16 cellular contexts compared by ENCODE assay signal in genomic region chr15:70083423-70083822, GRCh38. TPM values are rescaled to one million over a fixed set of nuclear protein-coding genes. Genes with fewer than 3 reads are reported as not detected.
DNase-seq lines count a peak whose midpoint lies in the region; ATAC-seq and TF ChIP-seq lines count a peak whose summit lies in the region.
"Had no signal": no experiment of that assay in that cellular context is flagged by ENCODE, and none has a peak within 500 bp of the region (broad histone marks: within the 10 kb centered on the region; RNA-seq: fewer than 3 reads in every experiment).

No MANE protein-coding gene starts in this region.

- POLR2A ChIA-PET in activated CD4-positive, alpha-beta T cell treated with anti-CD3 and anti-CD28 coated beads, Interleukin-2, amount 10 ng/mL, durations not matched to agents 7 days and 5 days (lab: Charles Lee), result no interaction called here
- POLR2A ChIA-PET in HEK293T (lab: Yijun Ruan, JAX), result interaction anchor here (0.8 to 1.1 kb wide), 2 partner anchors 15 to 16 kb away, joined by 3 read pairs; partner anchors contain the start of gene TLE3

- H3K9me3 ChIP-seq in HUES64 (ENCODE audit: insufficient read depth, low read depth, low read length), result no peaks in the 10 kb centered on the region
- H3K9me3 ChIP-seq: left ventricle myocardium inferior, vagina had no signal

- H3K4me1 ChIP-seq in HUES64 (ENCODE audit: insufficient read depth, low read length), result peaks cover 64% of the 10 kb centered on the region

- H3K4me3 ChIP-seq in HUES64 (ENCODE audit: low read length), result peak overlapping the region; percentile 20; the same call in 1 of the 2 replicates
- H3K4me3 ChIP-seq: cardiac muscle cell, left ventricle myocardium inferior, vagina had no signal

- 0 out of 2 replicates have a peak overlapping the region, but pooled peaks have one; percentile 46 for H3K9ac ChIP-seq in HUES64 (ENCODE audit: low read depth, low read length)

- 0% methylated on average over 1 of the region's 1 CpG for WGBS in HUES64

- peaks cover 59% of the 10 kb centered on the region for H3K4me1 Mint-ChIP-seq in activated CD4-positive, alpha-beta T cell treated with anti-CD3 and anti-CD28 coated beads, Interleukin-2, amount 10 ng/mL, durations not matched to agents 7 days and 5 days
- peaks cover 49% of the 10 kb centered on the region for H3K4me1 Mint-ChIP-seq in activated naive CD8-positive, alpha-beta T cell treated with anti-CD3 and anti-CD28 coated beads, Interleukin-2, amount 50 U/mL, for 24 hours
- peaks cover 89% of the 10 kb centered on the region for H3K4me1 Mint-ChIP-seq in nephron progenitor cell

- ATAC-seq in activated naive CD8-positive, alpha-beta T cell treated with anti-CD3 and anti-CD28 coated beads, Interleukin-2, amount 50 U/mL, for 24 hours, result no peak
- no peak for ATAC-seq in HG02970 (IDR thresholded peaks at IDR 0.05; ENCODE audit: low FRiP score, unreplicated experiment)

- peaks cover 79% of the 10 kb centered on the region for H3K36me3 Mint-ChIP-seq in activated CD4-positive, alpha-beta T cell treated with anti-CD3 and anti-CD28 coated beads, Interleukin-2, amount 10 ng/mL, durations not matched to agents 7 days and 5 days (ENCODE audit: low read depth)
- peaks cover 62% of the 10 kb centered on the region for H3K36me3 Mint-ChIP-seq in activated naive CD8-positive, alpha-beta T cell treated with anti-CD3 and anti-CD28 coated beads, Interleukin-2, amount 50 U/mL, for 24 hours (ENCODE audit: low read depth)
- H3K36me3 Mint-ChIP-seq in nephron progenitor cell (ENCODE audit: low read depth), result peaks cover 50% of the 10 kb centered on the region

- no peaks in the 10 kb centered on the region for H3K9me3 Mint-ChIP-seq in activated CD4-positive, alpha-beta T cell treated with anti-CD3 and anti-CD28 coated beads, Interleukin-2, amount 10 ng/mL, durations not matched to agents 7 days and 5 days
- no peaks in the 10 kb centered on the region for H3K9me3 Mint-ChIP-seq in activated naive CD8-positive, alpha-beta T cell treated with anti-CD3 and anti-CD28 coated beads, Interleukin-2, amount 50 U/mL, for 24 hours
- H3K9me3 Mint-ChIP-seq in nephron progenitor cell, result no peaks in the 10 kb centered on the region
- H3K9me3 Mint-ChIP-seq: HFFc6 had no signal

- no peak for DNase-seq in activated CD4-positive, alpha-beta T cell treated with anti-CD3 and anti-CD28 coated beads, Interleukin-2, amount 10 ng/mL, durations not matched to agents 7 days and 5 days
- DNase-seq in activated CD4-positive, alpha-beta T cell treated with anti-CD3 and anti-CD28 coated beads, Interleukin-2, amount 50 U/mL, for 48 hours, result no peak
- no peak for DNase-seq in activated naive CD8-positive, alpha-beta T cell treated with anti-CD3 and anti-CD28 coated beads, Interleukin-2, amount 50 U/mL, for 24 hours
- peak; percentile 44 for DNase-seq in nephron progenitor cell
- no peak for DNase-seq in HEK293T (ENCODE audit: extremely low spot score)
- DNase-seq in C1 segment of cervical spinal cord (lab: John Stamatoyannopoulos, UW), result no peak
- DNase-seq: GDM1, HFFc6, left ventricle myocardium inferior, NCI-H1105, NCI-H446 had no signal

- H3K36me3 ChIP-seq in HUES64 (ENCODE audit: insufficient read depth, low read length), result peaks cover 78% of the 10 kb centered on the region

- TF ChIP-seq CTCF in nephron progenitor cell (IDR thresholded peaks at IDR 0.05), result no peak

- peak overlapping the region; percentile 64 for H3K27ac ChIP-seq in HUES64 (ENCODE audit: low read depth, low read length)
- H3K27ac ChIP-seq: cardiac muscle cell, left ventricle myocardium inferior, vagina had no signal

- no peaks in the 10 kb centered on the region for H3K27me3 Mint-ChIP-seq in activated CD4-positive, alpha-beta T cell treated with anti-CD3 and anti-CD28 coated beads, Interleukin-2, amount 10 ng/mL, durations not matched to agents 7 days and 5 days
- no peaks in the 10 kb centered on the region for H3K27me3 Mint-ChIP-seq in activated naive CD8-positive, alpha-beta T cell treated with anti-CD3 and anti-CD28 coated beads, Interleukin-2, amount 50 U/mL, for 24 hours
- H3K27me3 Mint-ChIP-seq in nephron progenitor cell (ENCODE audit: low read depth, poor library complexity), result peaks cover 9% of the 10 kb centered on the region
- H3K27me3 Mint-ChIP-seq: activated naive CD8-positive, alpha-beta T cell had no signal

- H3K27ac Mint-ChIP-seq in activated CD4-positive, alpha-beta T cell treated with anti-CD3 and anti-CD28 coated beads, Interleukin-2, amount 10 ng/mL, durations not matched to agents 7 days and 5 days, result peak overlapping the region; percentile 56
- peak overlapping the region; percentile 50 for H3K27ac Mint-ChIP-seq in activated naive CD8-positive, alpha-beta T cell treated with anti-CD3 and anti-CD28 coated beads, Interleukin-2, amount 50 U/mL, for 24 hours
- no peak overlapping the region for H3K27ac Mint-ChIP-seq in nephron progenitor cell
- H3K27ac Mint-ChIP-seq: HFFc6 had no signal

- H3K27me3 ChIP-seq in HUES64 (ENCODE audit: insufficient read depth, low read length), result no peaks in the 10 kb centered on the region
- H3K27me3 ChIP-seq: vagina had no signal

- no peak overlapping the region for H3K4me3 Mint-ChIP-seq in activated CD4-positive, alpha-beta T cell treated with anti-CD3 and anti-CD28 coated beads, Interleukin-2, amount 10 ng/mL, durations not matched to agents 7 days and 5 days
- no peak overlapping the region for H3K4me3 Mint-ChIP-seq in activated naive CD8-positive, alpha-beta T cell treated with anti-CD3 and anti-CD28 coated beads, Interleukin-2, amount 50 U/mL, for 24 hours
- peak overlapping the region; percentile 48 for H3K4me3 Mint-ChIP-seq in nephron progenitor cell
- H3K4me3 Mint-ChIP-seq: HFFc6 had no signal

- CTCF ChIA-PET in activated CD4-positive, alpha-beta T cell treated with anti-CD3 and anti-CD28 coated beads, Interleukin-2, amount 10 ng/mL, durations not matched to agents 7 days and 5 days (lab: Charles Lee), result interaction anchor here (1.6 kb wide), 1 partner anchor 8 kb away, joined by 4 read pairs; no protein-coding TSS in a partner anchor
- CTCF ChIA-PET in HEK293T (lab: Yijun Ruan, JAX), result no interaction called here

TF ChIP-seq in HEK293T, 16 proteins besides CTCF, POLR2A, EP300 and RAD21:
- no peak for TF ChIP-seq NFRKB (IDR thresholded peaks at IDR 0.05)
- TF ChIP-seq HDGF (IDR thresholded peaks at IDR 0.05; ENCODE audit: borderline replicate concordance), result no peak
- TF ChIP-seq LEF1 (IDR thresholded peaks at IDR 0.05; ENCODE audit: borderline replicate concordance), result no peak
- TF ChIP-seq TARDBP (IDR thresholded peaks at IDR 0.05), result no peak
- no peak for TF ChIP-seq FOXK2 (IDR thresholded peaks at IDR 0.05)
- TF ChIP-seq L3MBTL2 (conservative IDR thresholded peaks at IDR 0.05), result no peak
- TF ChIP-seq BHLHE40 (IDR thresholded peaks at IDR 0.05; ENCODE audit: borderline replicate concordance), result no peak
- no peak for TF ChIP-seq CTBP1 (IDR thresholded peaks at IDR 0.05; ENCODE audit: borderline replicate concordance)
- TF ChIP-seq FOXM1 (IDR thresholded peaks at IDR 0.05; ENCODE audit: borderline replicate concordance), result no peak
- no peak for TF ChIP-seq ZNF384 (IDR thresholded peaks at IDR 0.05)
- TF ChIP-seq, protein P1, sequence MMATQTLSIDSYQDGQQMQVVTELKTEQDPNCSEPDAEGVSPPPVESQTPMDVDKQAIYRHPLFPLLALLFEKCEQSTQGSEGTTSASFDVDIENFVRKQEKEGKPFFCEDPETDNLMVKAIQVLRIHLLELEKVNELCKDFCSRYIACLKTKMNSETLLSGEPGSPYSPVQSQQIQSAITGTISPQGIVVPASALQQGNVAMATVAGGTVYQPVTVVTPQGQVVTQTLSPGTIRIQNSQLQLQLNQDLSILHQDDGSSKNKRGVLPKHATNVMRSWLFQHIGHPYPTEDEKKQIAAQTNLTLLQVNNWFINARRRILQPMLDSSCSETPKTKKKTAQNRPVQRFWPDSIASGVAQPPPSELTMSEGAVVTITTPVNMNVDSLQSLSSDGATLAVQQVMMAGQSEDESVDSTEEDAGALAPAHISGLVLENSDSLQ (IDR thresholded peaks at IDR 0.05), result no peak
- TF ChIP-seq SP1 (IDR thresholded peaks at IDR 0.05), result no peak
- no peak for TF ChIP-seq FOXA1 (IDR thresholded peaks at IDR 0.05)
- TF ChIP-seq SUZ12 (IDR thresholded peaks at IDR 0.05), result no peak
- TF ChIP-seq ELF4 (IDR thresholded peaks at IDR 0.05), result no peak
- no peak for TF ChIP-seq ARNT (IDR thresholded peaks at IDR 0.05)

RNA-seq across cellular contexts. Expression of gene TLE3, which starts 14.3 kb away (rescaled TPM):
- total RNA-seq in activated CD4-positive, alpha-beta T cell treated with anti-CD3 and anti-CD28 coated beads, Interleukin-2, amount 10 ng/mL, durations not matched to agents 7 days and 5 days, result 10 to 100 TPM; 66.6 to 82.3 TPM
- polyA plus RNA-seq in HUES64 (2013, experiment 1 of 2), result 39.0 TPM
- polyA plus RNA-seq in HUES64 (2013, experiment 2 of 2), result 44.4 TPM
